In genomic region chr2:176178807-176179271, GRCh38 we compare ENCODE assay signal across 12 cellular contexts. TPM values are rescaled to one million over a fixed set of nuclear protein-coding genes. Genes with fewer than 3 reads are reported as not detected.
DNase-seq lines count a peak whose midpoint lies in the region; ATAC-seq and TF ChIP-seq lines count a peak whose summit lies in the region.
"Had no signal": no experiment of that assay in that cellular context is flagged by ENCODE, and none has a peak within 500 bp of the region (broad histone marks: within the 10 kb centered on the region; RNA-seq: fewer than 3 reads in every experiment).

No MANE protein-coding gene starts in this region.

- H3K4me3 ChIP-seq in left ventricle myocardium inferior (peak overlapping the region; percentile 55), coronary artery (peak overlapping the region; percentile 57), mucosa of rectum (ENCODE audit: low read length in 2 of 2) (peak overlapping the region; percentile 60 to 73), vagina (peak overlapping the region; percentile 17 to 32)
- H3K4me3 ChIP-seq: BLaER1 had no signal

- ATAC-seq in left cardiac atrium (no peak), HG02623 (IDR thresholded peaks at IDR 0.05; ENCODE audit: unreplicated experiment) (no peak), HG03280 (IDR thresholded peaks at IDR 0.05; ENCODE audit: unreplicated experiment) (no peak)
- ATAC-seq: sciatic nerve had no signal

- no peak for TF ChIP-seq CTCF in left ventricle myocardium inferior (IDR thresholded peaks at IDR 0.05; ENCODE audit: borderline replicate concordance)
- TF ChIP-seq CTCF in coronary artery (IDR thresholded peaks at IDR 0.05): no peak
- no peak for TF ChIP-seq CTCF in vagina (IDR thresholded peaks at IDR 0.05)

- no peak for DNase-seq in left ventricle myocardium inferior
- DNase-seq in left cardiac atrium: no peak
- no peak for DNase-seq in coronary artery (ENCODE audit: low spot score)
- no peak for DNase-seq in vagina (ENCODE audit: extremely low spot score in 2 of 2)
- DNase-seq in NCI-H774 (lab: John Stamatoyannopoulos, UW): no peak
- DNase-seq: activated CD4-positive, alpha-beta T cell treated with anti-CD3 and anti-CD28 coated beads, Interleukin-2, amount 50 U/mL, for 1 hour; activated gamma-delta T cell had no signal

- H3K27ac ChIP-seq in left ventricle myocardium inferior (replicated peaks): no peak overlapping the region
- H3K27ac ChIP-seq in coronary artery: peak overlapping the region in 1 of 2 donors; percentile 48
- H3K27ac ChIP-seq in mucosa of rectum (ENCODE audit: low read depth in 2 of 2, low read length in 2 of 2): peak overlapping the region; percentile 51 to 80
- no peak overlapping the region for H3K27ac ChIP-seq in vagina
- H3K27ac ChIP-seq: BLaER1 had no signal

- peaks cover 100% of the 10 kb centered on the region for H3K27me3 ChIP-seq in left ventricle myocardium inferior (ENCODE audit: low read depth)
- H3K27me3 ChIP-seq in mucosa of rectum (ENCODE audit: control insufficient read depth in 2 of 2, insufficient read depth in 2 of 2, low read length in 2 of 2): peaks cover 0 to 3% of the 10 kb centered on the region in 2 donors
- no peaks in the 10 kb centered on the region for H3K27me3 ChIP-seq in vagina

- TF ChIP-seq POLR2A in vagina (IDR thresholded peaks at IDR 0.05): no peak

- H3K9me3 ChIP-seq in left ventricle myocardium inferior (replicated peaks): no peaks in the 10 kb centered on the region
- no peaks in the 10 kb centered on the region for H3K9me3 ChIP-seq in mucosa of rectum (ENCODE audit: control insufficient read depth in 2 of 2, low read length in 2 of 2)
- H3K9me3 ChIP-seq in vagina: no peaks in the 10 kb centered on the region

- H3K4me1 ChIP-seq in left ventricle myocardium inferior (peaks cover 21% of the 10 kb centered on the region), mucosa of rectum (ENCODE audit: control insufficient read depth in 2 of 2, insufficient read depth in 2 of 2, low read length in 2 of 2) (peaks cover 12 to 26% of the 10 kb centered on the region in 2 donors), vagina (peaks cover 13% of the 10 kb centered on the region)
- H3K4me1 ChIP-seq: BLaER1 had no signal

- intact Hi-C loops in left ventricle myocardium inferior (cut with micrococcal nuclease) (no loop called here), left cardiac atrium (cut with DNase I) (no loop called here), vagina (cut with DNase I) (no loop called here)

- no peak overlapping the region for H3K9ac ChIP-seq in mucosa of rectum (ENCODE audit: low read depth in 1 of 2, low read length in 2 of 2)
- H3K9ac ChIP-seq: BLaER1 had no signal

- no peaks in the 10 kb centered on the region for H3K36me3 ChIP-seq in left ventricle myocardium inferior
- no peaks in the 10 kb centered on the region for H3K36me3 ChIP-seq in mucosa of rectum (ENCODE audit: control insufficient read depth in 2 of 2, insufficient read depth in 2 of 2, low read length in 2 of 2)
- no peaks in the 10 kb centered on the region for H3K36me3 ChIP-seq in vagina
- H3K36me3 ChIP-seq: BLaER1 had no signal

RNA-seq across cellular contexts. Expression of gene HOXD1, which starts 9.6 kb away (rescaled TPM):
- total RNA-seq in left ventricle myocardium inferior (not detected), left cardiac atrium (under 1 TPM in 1 of 2 donors, not detected in 1; 0.21 TPM), vagina (1.2 TPM)

RNA-seq across cellular contexts. Expression of gene HOXD3, which starts 21.7 kb away (rescaled TPM):
- total RNA-seq in left ventricle myocardium inferior (not detected), left cardiac atrium (1 to 10 TPM in 1 of 2 donors, under 1 TPM in 1; 0.73 to 1.1 TPM), vagina (11.8 TPM)

RNA-seq across cellular contexts. Expression of gene HOXD4, which starts 27.5 kb away (rescaled TPM):
- total RNA-seq in left ventricle myocardium inferior: not detected
- total RNA-seq in left cardiac atrium: under 1 TPM; 0.29 to 0.53 TPM
- total RNA-seq in vagina: 4.9 TPM

RNA-seq across cellular contexts. Expression of gene HOXD8, which starts 49.3 kb away (rescaled TPM):
- total RNA-seq in left ventricle myocardium inferior (0.14 TPM), left cardiac atrium (1 to 10 TPM; 1.2 to 1.3 TPM), vagina (10.3 TPM)

RNA-seq across cellular contexts. Expression of gene HOXD9, which starts 56.3 kb away (rescaled TPM):
- total RNA-seq in left ventricle myocardium inferior (0.16 TPM), left cardiac atrium (under 1 TPM; 0.13 to 0.27 TPM), vagina (12.5 TPM)

Comparison
In these comparisons a context has a peak if more than half of its experiments do, and no peak if none do; other contexts are left out.
1. H3K27ac ChIP-seq: peak in mucosa of rectum (2 of 2); none in left ventricle myocardium inferior (single experiment) and vagina (single experiment).
2. Peak in every context shown above with its lines, with median percentiles within 50 percentile points of each other: H3K4me3 ChIP-seq.